Comparison of ENCODE assay signal across 14 cellular contexts in the genomic region with DNA sequence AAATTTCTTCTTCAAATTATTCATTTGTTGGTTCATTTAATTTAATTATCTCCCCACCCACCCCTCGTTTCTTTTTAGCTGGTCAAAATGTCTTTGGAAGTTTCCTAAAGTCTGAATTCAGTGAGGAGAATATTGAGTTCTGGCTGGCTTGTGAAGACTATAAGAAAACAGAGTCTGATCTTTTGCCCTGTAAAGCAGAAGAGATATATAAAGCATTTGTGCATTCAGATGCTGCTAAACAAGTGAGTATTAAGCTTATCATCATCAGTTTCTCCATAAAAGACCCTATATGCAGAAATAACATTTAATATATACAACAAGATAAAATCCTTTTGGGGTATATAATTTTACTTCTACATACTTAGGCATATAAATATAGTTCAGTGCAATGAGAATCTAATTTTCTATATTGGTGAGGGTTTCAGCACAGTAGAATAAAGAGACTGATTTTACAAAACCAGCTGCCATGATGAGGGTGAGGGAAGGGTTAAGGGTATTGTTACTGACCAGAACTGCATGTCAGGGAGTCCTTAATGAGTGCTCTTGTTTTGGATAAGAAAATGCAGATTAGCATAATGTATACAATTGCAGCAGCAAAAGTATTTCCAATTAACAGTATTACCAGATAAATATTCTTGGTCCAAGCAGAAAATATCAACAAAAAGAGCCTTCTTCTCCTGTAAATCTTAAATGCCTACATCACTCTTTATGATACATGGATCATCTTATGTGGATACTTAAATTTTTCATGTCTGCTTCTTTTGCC. TPM values are rescaled to one million over a fixed set of nuclear protein-coding genes. Genes with fewer than 3 reads are reported as not detected.
DNase-seq lines count a peak whose midpoint lies in the region; ATAC-seq and TF ChIP-seq lines count a peak whose summit lies in the region.
"Had no signal": no experiment of that assay in that cellular context is flagged by ENCODE, and none has a peak within 500 bp of the region (broad histone marks: within the 10 kb centered on the region; RNA-seq: fewer than 3 reads in every experiment).

No MANE protein-coding gene starts in this region.

- H3K27ac Mint-ChIP-seq in activated CD4-positive, alpha-beta T cell treated with anti-CD3 and anti-CD28 coated beads, Interleukin-2, amount 10 ng/mL, durations not matched to agents 7 days and 5 days: peak overlapping the region; percentile 42
- H3K27ac Mint-ChIP-seq: brain had no signal

- no peak for ATAC-seq in gastroesophageal sphincter
- no peak for ATAC-seq in GM18511 (IDR thresholded peaks at IDR 0.05; ENCODE audit: unreplicated experiment)
- ATAC-seq: psoas muscle had no signal

- H3K9me3 Mint-ChIP-seq in activated CD4-positive, alpha-beta T cell treated with anti-CD3 and anti-CD28 coated beads, Interleukin-2, amount 10 ng/mL, durations not matched to agents 7 days and 5 days: no peaks in the 10 kb centered on the region
- H3K9me3 Mint-ChIP-seq: brain had no signal

- WGBS in gastroesophageal sphincter (ENCODE audit: low coverage in 1 of 2), 2 donors: 33% methylated on average over 1 of the region's 1 CpG; no CpG with 5 or more reads in 1 of the 2 donors
- WGBS in thymus: 90% methylated on average over 1 of the region's 1 CpG

- H3K27me3 Mint-ChIP-seq in activated CD4-positive, alpha-beta T cell treated with anti-CD3 and anti-CD28 coated beads, Interleukin-2, amount 10 ng/mL, durations not matched to agents 7 days and 5 days: peaks cover 2% of the 10 kb centered on the region
- H3K27me3 Mint-ChIP-seq: brain had no signal

- H3K27me3 ChIP-seq in Peyer's patch (no peaks in the 10 kb centered on the region), gastroesophageal sphincter (no peaks in the 10 kb centered on the region), thymus (ENCODE audit: control insufficient read depth, insufficient read depth) (no peaks in the 10 kb centered on the region)

- no peak for TF ChIP-seq CTCF in Peyer's patch (IDR thresholded peaks at IDR 0.05)
- no peak for TF ChIP-seq CTCF in gastroesophageal sphincter (IDR thresholded peaks at IDR 0.05)

- POLR2A ChIA-PET in activated CD4-positive, alpha-beta T cell treated with anti-CD3 and anti-CD28 coated beads, Interleukin-2, amount 10 ng/mL, durations not matched to agents 7 days and 5 days (lab: Charles Lee): no interaction called here

- CTCF ChIA-PET in activated CD4-positive, alpha-beta T cell treated with anti-CD3 and anti-CD28 coated beads, Interleukin-2, amount 10 ng/mL, durations not matched to agents 7 days and 5 days (lab: Charles Lee): interaction anchor here (0.8 to 2.6 kb wide), 7 partner anchors 28 to 105 kb away, joined by 3 to 9 read pairs (median 3); no protein-coding TSS in a partner anchor

- TF ChIP-seq EP300 in gastroesophageal sphincter (IDR thresholded peaks at IDR 0.05): no peak

- H3K27ac ChIP-seq in Peyer's patch: peak overlapping the region in 1 of 4 donors; percentile 65
- H3K27ac ChIP-seq in gastroesophageal sphincter: peak overlapping the region; percentile 74 to 82 (median 78)
- no peak overlapping the region for H3K27ac ChIP-seq in thymus (ENCODE audit: low read depth)
- H3K27ac ChIP-seq: psoas muscle had no signal

- no peak for DNase-seq in activated CD4-positive, alpha-beta T cell treated with anti-CD3 and anti-CD28 coated beads, Interleukin-2, amount 10 ng/mL, durations not matched to agents 7 days and 5 days
- DNase-seq in activated CD4-positive, alpha-beta T cell treated with anti-CD3 and anti-CD28 coated beads, Interleukin-2, amount 50 U/mL, for 48 hours: no peak
- no peak for DNase-seq in Peyer's patch
- DNase-seq in cerebellum (ENCODE audit: low spot score): no peak
- no peak for DNase-seq in 8988T
- DNase-seq: psoas muscle; stimulated activated CD4-positive, alpha-beta T cell treated with anti-CD3 and anti-CD28 coated beads, Interleukin-2, amount 100 ng/mL, for 48 hours had no signal

- H3K4me3 ChIP-seq in Peyer's patch (peak overlapping the region in 3 of 4 donors; percentile 15 to 44 (median 24)), gastroesophageal sphincter (no peak overlapping the region), thymus (ENCODE audit: low read length) (peak overlapping the region; percentile 2)
- H3K4me3 ChIP-seq: psoas muscle had no signal

- no peaks in the 10 kb centered on the region for H3K9me3 ChIP-seq in Peyer's patch
- H3K9me3 ChIP-seq in gastroesophageal sphincter: no peaks in the 10 kb centered on the region
- no peaks in the 10 kb centered on the region for H3K9me3 ChIP-seq in thymus (ENCODE audit: control insufficient read depth)
- H3K9me3 ChIP-seq: psoas muscle had no signal

- peak overlapping the region; percentile 75 for H3K4me3 Mint-ChIP-seq in activated CD4-positive, alpha-beta T cell treated with anti-CD3 and anti-CD28 coated beads, Interleukin-2, amount 10 ng/mL, durations not matched to agents 7 days and 5 days
- H3K4me3 Mint-ChIP-seq: brain had no signal

- TF ChIP-seq POLR2A in Peyer's patch (IDR thresholded peaks at IDR 0.05): no peak
- no peak for TF ChIP-seq POLR2A in gastroesophageal sphincter (IDR thresholded peaks at IDR 0.05)

- H3K4me1 Mint-ChIP-seq in activated CD4-positive, alpha-beta T cell treated with anti-CD3 and anti-CD28 coated beads, Interleukin-2, amount 10 ng/mL, durations not matched to agents 7 days and 5 days: peaks cover 65% of the 10 kb centered on the region

- H3K36me3 ChIP-seq in Peyer's patch (no peaks in the 10 kb centered on the region), gastroesophageal sphincter (no peaks in the 10 kb centered on the region), thymus (ENCODE audit: control insufficient read depth, insufficient read depth) (no peaks in the 10 kb centered on the region)

- H3K4me1 ChIP-seq in Peyer's patch (peaks cover 0 to 4% (median 0%) of the 10 kb centered on the region in 4 donors), gastroesophageal sphincter (peaks cover 0 to 59% (median 10%) of the 10 kb centered on the region in 3 donors), thymus (ENCODE audit: control insufficient read depth, insufficient read depth, low read length) (no peaks in the 10 kb centered on the region)
- H3K4me1 ChIP-seq: psoas muscle had no signal

- H3K36me3 Mint-ChIP-seq in activated CD4-positive, alpha-beta T cell treated with anti-CD3 and anti-CD28 coated beads, Interleukin-2, amount 10 ng/mL, durations not matched to agents 7 days and 5 days (ENCODE audit: low read depth): peaks cover 29% of the 10 kb centered on the region
- H3K36me3 Mint-ChIP-seq: brain had no signal

RNA-seq across cellular contexts. Expression of a gene that starts 2.8 kb away (rescaled TPM):
- 10 to 100 TPM; 14.2 to 14.8 TPM for total RNA-seq in activated CD4-positive, alpha-beta T cell treated with anti-CD3 and anti-CD28 coated beads, Interleukin-2, amount 10 ng/mL, durations not matched to agents 7 days and 5 days
- total RNA-seq in Peyer's patch (100 to 1,000 TPM in 1 of 4 donors, 10 to 100 TPM in 2, 1 to 10 TPM in 1; 5.3 to 149 (median 20.0) TPM), gastroesophageal sphincter (10 to 100 TPM in 2 of 4 donors, 1 to 10 TPM in 2; 5.6 to 18.0 (median 12.8) TPM), cerebellum (14.8 TPM)
- 329 TPM for polyA plus RNA-seq in thymus
- total RNA-seq: Daoy, lung microvascular endothelial cell had no signal

RNA-seq across cellular contexts. Expression of a gene that starts 57.6 kb away (rescaled TPM):
- not detected for total RNA-seq in activated CD4-positive, alpha-beta T cell treated with anti-CD3 and anti-CD28 coated beads, Interleukin-2, amount 10 ng/mL, durations not matched to agents 7 days and 5 days
- 10 to 100 TPM in 1 of 4 donors, 1 to 10 TPM in 2, not detected in 1; 3.1 to 11.9 (median 6.6) TPM for total RNA-seq in Peyer's patch
- total RNA-seq in gastroesophageal sphincter: 1 to 10 TPM in 2 of 4 donors, under 1 TPM in 1, not detected in 1; 0.77 to 1.9 (median 1.1) TPM
- 1.1 TPM for polyA plus RNA-seq in thymus
- total RNA-seq in cerebellum: not detected
- total RNA-seq: Daoy, LHCN-M2, lung microvascular endothelial cell had no signal

Comparison
In these comparisons a context has a peak if more than half of its experiments do, and no peak if none do; other contexts are left out.
1. H3K4me3 ChIP-seq: peak in Peyer's patch (3 of 4) and thymus (single experiment); none in gastroesophageal sphincter (0 of 2).